ENCODE assay signal across 14 cellular contexts in genomic region chr20:51425347-51426106, GRCh38.
DNase-seq lines count a peak whose midpoint lies in the region; ATAC-seq, FAIRE-seq and TF ChIP-seq lines count a peak whose summit lies in the region.
"Had no signal": no experiment of that assay in that cellular context is flagged by ENCODE, and none has a peak within 500 bp of the region (broad histone marks: within the 10 kb centered on the region; RNA-seq: fewer than 3 reads in every experiment).

No MANE protein-coding gene starts in this region.

- peak overlapping the region in 1 of 2 experiments; percentile 6 for H3K4ac ChIP-seq in mesenchymal stem cell (ENCODE audit: low read depth in 1 of 2, low read length in 2 of 2)

- H3K27me3 ChIP-seq in mesenchymal stem cell (ENCODE audit: control insufficient read depth in 1 of 2, insufficient read depth in 1 of 2, low read length in 2 of 2) (peaks cover 26 to 40% of the 10 kb centered on the region in 2 experiments), thyroid gland (no peaks in the 10 kb centered on the region)

- H3K36me3 Mint-ChIP-seq in activated naive CD4-positive, alpha-beta T cell treated with anti-CD3 and anti-CD28 coated beads, Interleukin-2, amount 50 U/mL, for 72 hours: peaks cover 13 to 29% of the 10 kb centered on the region in 2 donors
- H3K36me3 Mint-ChIP-seq in activated naive CD4-positive, alpha-beta T cell treated with anti-CD3 and anti-CD28 coated beads for 36 hours (ENCODE audit: low read depth): peaks cover 29% of the 10 kb centered on the region

- no peak overlapping the region for H2AK5ac ChIP-seq in mesenchymal stem cell (ENCODE audit: low read length, severe bottlenecking)

- peak overlapping the region in 1 of 2 experiments; percentile 10 for H3K14ac ChIP-seq in mesenchymal stem cell (ENCODE audit: low read length in 2 of 2)

- no peaks in the 10 kb centered on the region for H3K9me3 Mint-ChIP-seq in activated naive CD4-positive, alpha-beta T cell treated with anti-CD3 and anti-CD28 coated beads, Interleukin-2, amount 50 U/mL, for 72 hours
- H3K9me3 Mint-ChIP-seq in activated naive CD4-positive, alpha-beta T cell treated with anti-CD3 and anti-CD28 coated beads for 36 hours: no peaks in the 10 kb centered on the region
- H3K9me3 Mint-ChIP-seq: nephron progenitor cell had no signal

- ATAC-seq in activated naive CD4-positive, alpha-beta T cell treated with anti-CD3 and anti-CD28 coated beads, Interleukin-2, amount 50 U/mL, for 72 hours: peak in 1 of 2 donors; percentile 12

- TF ChIP-seq CTCF in thyroid gland (IDR thresholded peaks at IDR 0.05): no peak

- intact Hi-C loops in activated naive CD4-positive, alpha-beta T cell treated with anti-CD3 and anti-CD28 coated beads for 36 hours (cut with micrococcal nuclease): no loop called here
- intact Hi-C loops in thyroid gland (cut with DNase I): no loop called here

- H3K4me2 ChIP-seq in mesenchymal stem cell (ENCODE audit: low read length, poor library complexity, severe bottlenecking): no peak overlapping the region

- no peaks in the 10 kb centered on the region for H3K9me3 ChIP-seq in mesenchymal stem cell (ENCODE audit: control insufficient read depth, low read length)
- H3K9me3 ChIP-seq in thyroid gland: no peaks in the 10 kb centered on the region

- H2BK5ac ChIP-seq in mesenchymal stem cell (ENCODE audit: low read depth, low read length, poor library complexity, severe bottlenecking): no peak overlapping the region

- H3K27ac ChIP-seq in mesenchymal stem cell (ENCODE audit: low read length, poor library complexity, severe bottlenecking): no peak overlapping the region
- peak overlapping the region; percentile 79 to 89 (median 85) for H3K27ac ChIP-seq in thyroid gland

- H3K79me1 ChIP-seq in mesenchymal stem cell (replicated peaks; ENCODE audit: low read length, poor library complexity, severe bottlenecking): no peaks in the 10 kb centered on the region

- H3K9ac ChIP-seq in mesenchymal stem cell (ENCODE audit: low read length): no peak overlapping the region

- CTCF ChIA-PET in activated naive CD4-positive, alpha-beta T cell treated with anti-CD3 and anti-CD28 coated beads for 36 hours (lab: Charles Lee): no interaction called here

- no peak overlapping the region for H3K18ac ChIP-seq in mesenchymal stem cell (ENCODE audit: low read depth in 1 of 2, low read length in 2 of 2)

- H2BK15ac ChIP-seq in mesenchymal stem cell (ENCODE audit: low read depth, poor library complexity, severe bottlenecking): no peak overlapping the region

- peak overlapping the region; percentile 8 for H4K8ac ChIP-seq in mesenchymal stem cell (ENCODE audit: low read length)

- H3K4me3 ChIP-seq in mesenchymal stem cell (ENCODE audit: insufficient read depth in 1 of 2, low read depth in 1 of 2, low read length in 2 of 2): no peak overlapping the region
- no peak overlapping the region for H3K4me3 ChIP-seq in thyroid gland (replicated peaks in 1 of 3)

- H2AFZ ChIP-seq in mesenchymal stem cell (ENCODE audit: low read depth, low read length): no peak overlapping the region

- TF ChIP-seq POLR2A in thyroid gland (IDR thresholded peaks at IDR 0.05): no peak

- peak overlapping the region; percentile 71 to 83 for H3K27ac Mint-ChIP-seq in activated naive CD4-positive, alpha-beta T cell treated with anti-CD3 and anti-CD28 coated beads, Interleukin-2, amount 50 U/mL, for 72 hours
- no peak overlapping the region for H3K27ac Mint-ChIP-seq in activated naive CD4-positive, alpha-beta T cell treated with anti-CD3 and anti-CD28 coated beads for 36 hours
- H3K27ac Mint-ChIP-seq: nephron progenitor cell had no signal

- 92% methylated on average over 22 of the region's 22 CpGs for WGBS in mesenchymal stem cell
- 83 to 89% methylated on average over 14 to 19 of the region's 22 CpGs for WGBS in thyroid gland, 2 donors

- no peak overlapping the region for H3K23ac ChIP-seq in mesenchymal stem cell (ENCODE audit: low read length in 2 of 2)

- H2BK120ac ChIP-seq in mesenchymal stem cell (ENCODE audit: low read depth, low read length): peak overlapping the region; percentile 2

- H4K91ac ChIP-seq in mesenchymal stem cell (ENCODE audit: low read length): no peak overlapping the region

- H3K4me3 Mint-ChIP-seq in activated naive CD4-positive, alpha-beta T cell treated with anti-CD3 and anti-CD28 coated beads for 36 hours: no peak overlapping the region
- H3K4me3 Mint-ChIP-seq: nephron progenitor cell had no signal

- no peak for DNase-seq in activated naive CD4-positive, alpha-beta T cell treated with anti-CD3 and anti-CD28 coated beads, Interleukin-2, amount 50 U/mL, for 72 hours (ENCODE audit: low spot score in 2 of 2)
- DNase-seq in activated naive CD4-positive, alpha-beta T cell treated with anti-CD3 and anti-CD28 coated beads for 36 hours: no peak
- peak; percentile 44 for DNase-seq in activated CD4-positive, CD25-positive, alpha-beta regulatory T cell treated with anti-CD3 and anti-CD28 coated beads, Interleukin-2, amount 50 U/mL, for 72 hours
- DNase-seq in mesenchymal stem cell: no peak
- DNase-seq in thyroid gland: no peak
- no peak for DNase-seq in NCI-H446 (lab: John Stamatoyannopoulos, UW)
- DNase-seq in NCI-H2081 (lab: John Stamatoyannopoulos, UW): no peak
- DNase-seq in GM19239 (ENCODE audit: insufficient read length, low spot score): no peak
- DNase-seq: activated CD8-positive, alpha-beta memory T cell treated with anti-CD3 and anti-CD28 coated beads, Interleukin-2, amount 50 U/mL, for 4 hours; foreskin fibroblast; NCI-H1417; NCI-H345; nephron progenitor cell had no signal

- H2BK12ac ChIP-seq in mesenchymal stem cell (ENCODE audit: low read length in 2 of 2): peak overlapping the region in 1 of 2 experiments; percentile 59

- peaks cover 41% of the 10 kb centered on the region for H3K4me1 Mint-ChIP-seq in activated naive CD4-positive, alpha-beta T cell treated with anti-CD3 and anti-CD28 coated beads for 36 hours (ENCODE audit: low read depth)

- FAIRE-seq in GM19239 (lab: Jason Lieb, UNC): no peak
- FAIRE-seq: keratinocyte had no signal

- H3K36me3 ChIP-seq in mesenchymal stem cell (ENCODE audit: control insufficient read depth in 1 of 2, insufficient read depth in 2 of 2, low read depth in 1 of 2, low read length in 2 of 2) (no peaks in the 10 kb centered on the region), thyroid gland (no peaks in the 10 kb centered on the region)

- H3K4me1 ChIP-seq in mesenchymal stem cell (ENCODE audit: control insufficient read depth, insufficient read depth, low read depth, low read length): peaks cover 6% of the 10 kb centered on the region
- H3K4me1 ChIP-seq in thyroid gland: peaks cover 24 to 45% of the 10 kb centered on the region in 2 donors

- no peaks in the 10 kb centered on the region for H3K27me3 Mint-ChIP-seq in activated naive CD4-positive, alpha-beta T cell treated with anti-CD3 and anti-CD28 coated beads for 36 hours (ENCODE audit: low read depth)
